ENCODE assay signal across 8 cellular contexts in the genomic region with DNA sequence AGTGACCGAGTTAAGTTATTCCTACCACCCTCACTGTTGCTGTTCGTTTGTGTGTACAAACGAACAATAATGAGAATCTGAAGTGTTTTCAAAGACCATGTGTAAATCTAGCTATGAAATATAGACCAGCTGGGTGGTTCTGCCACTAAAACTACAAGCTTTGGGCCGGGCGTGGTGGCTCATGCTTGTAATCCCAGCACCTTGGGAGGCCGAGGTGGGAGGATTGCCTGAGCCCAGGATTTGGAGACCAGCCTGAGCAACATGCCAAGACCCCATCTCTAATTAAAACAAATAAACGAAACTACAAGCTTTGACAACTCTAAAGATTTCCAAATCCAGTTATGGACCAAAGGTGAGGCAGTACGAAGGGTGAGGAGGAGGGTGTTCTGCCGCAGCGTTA. TPM values are rescaled to one million over a fixed set of nuclear protein-coding genes. Genes with fewer than 3 reads are reported as not detected.
A peak's percentile ranks its signal among the peaks of the same experiment; 100 is the strongest.
DNase-seq lines count a peak whose midpoint lies in the region; ATAC-seq, FAIRE-seq and TF ChIP-seq lines count a peak whose summit lies in the region.

No MANE protein-coding gene starts in this region.

- no peak overlapping the region for H2AFZ ChIP-seq in neuronal stem cell (ENCODE audit: low read length)

- 92 to 93% methylated on average over 10 of the region's 10 CpGs for WGBS in ectodermal cell, 2 experiments
- no CpG with 5 or more reads among the region's 10 CpGs for WGBS in neuronal stem cell (ENCODE audit: extremely low coverage in 2 of 2, insufficient read length in 2 of 2, insufficient replicate concordance in 1 of 2), 2 donors

- no peaks in the 10 kb centered on the region for H3K27me3 Mint-ChIP-seq in CD4-positive, CD25-positive, alpha-beta regulatory T cell

- H3K4me1 Mint-ChIP-seq in CD4-positive, CD25-positive, alpha-beta regulatory T cell: peaks cover 12 to 27% (median 22%) of the 10 kb centered on the region in 4 donors

- DNase-seq in CD4-positive, CD25-positive, alpha-beta regulatory T cell: no peak
- no peak for DNase-seq in MG63
- no peak for DNase-seq in neuronal stem cell (ENCODE audit: low spot score)
- DNase-seq in GM10248 (ENCODE audit: extremely low spot score): no peak
- DNase-seq in hippocampal formation (lab: John Stamatoyannopoulos, UW): no peak
- DNase-seq in OCI-M2 (lab: John Stamatoyannopoulos, UW; ENCODE audit: unreplicated experiment): no peak
- no peak for DNase-seq in HTR-8/SVneo (ENCODE audit: insufficient read length, low spot score)

- H3K4ac ChIP-seq in neuronal stem cell (ENCODE audit: low read length): no peak overlapping the region

- no peak overlapping the region for H2BK5ac ChIP-seq in neuronal stem cell (ENCODE audit: low read length)

- H3K27ac ChIP-seq in CD4-positive, CD25-positive, alpha-beta regulatory T cell (ENCODE audit: insufficient read depth, low read length, poor library complexity, severe bottlenecking): peak overlapping the region; percentile 92
- no peak overlapping the region for H3K27ac ChIP-seq in ectodermal cell (ENCODE audit: insufficient read depth, low read depth, low read length, poor library complexity, severe bottlenecking)
- H3K27ac ChIP-seq in neuronal stem cell (replicated peaks; ENCODE audit: low read length): no peak overlapping the region

- peaks cover 40% of the 10 kb centered on the region for H3K36me3 ChIP-seq in CD4-positive, CD25-positive, alpha-beta regulatory T cell (ENCODE audit: control insufficient read depth, insufficient read depth, low read length)
- H3K36me3 ChIP-seq in MG63: peaks cover 51% of the 10 kb centered on the region
- peaks cover 12% of the 10 kb centered on the region for H3K36me3 ChIP-seq in ectodermal cell (ENCODE audit: control insufficient read depth, insufficient read depth, low read length)
- H3K36me3 ChIP-seq in neuronal stem cell (replicated peaks in 1 of 2; ENCODE audit: control insufficient read depth in 2 of 2, insufficient read depth in 2 of 2, low read length in 2 of 2): peaks cover 24 to 62% of the 10 kb centered on the region in 2 donors

- peaks cover 19% of the 10 kb centered on the region for H3K36me3 Mint-ChIP-seq in CD4-positive, CD25-positive, alpha-beta regulatory T cell

- no peak overlapping the region for H4K8ac ChIP-seq in neuronal stem cell (ENCODE audit: low read depth, low read length)

- peak overlapping the region in 3 of 4 donors; percentile 64 to 83 (median 81) for H3K4me3 Mint-ChIP-seq in CD4-positive, CD25-positive, alpha-beta regulatory T cell

- no peak overlapping the region for H3K18ac ChIP-seq in neuronal stem cell (ENCODE audit: low read length)

- TF ChIP-seq CTCF in GM10248 (IDR thresholded peaks at IDR 0.05; ENCODE audit: control extremely low read depth, extremely low read depth, low read depth, missing control alignments): no peak

- H3K27ac Mint-ChIP-seq in CD4-positive, CD25-positive, alpha-beta regulatory T cell: peak overlapping the region in 1 of 3 donors; percentile 72

- ATAC-seq in CD4-positive, CD25-positive, alpha-beta regulatory T cell (ENCODE audit: low read depth in 2 of 2): no peak

- FAIRE-seq in HTR-8/SVneo (lab: Jason Lieb, UNC): no peak

- H3K4me2 ChIP-seq in neuronal stem cell (ENCODE audit: insufficient read depth, low read length, poor library complexity, severe bottlenecking): peak overlapping the region; percentile 41

- no peak overlapping the region for H2BK120ac ChIP-seq in neuronal stem cell (ENCODE audit: low read depth, low read length)

- H3K14ac ChIP-seq in neuronal stem cell (ENCODE audit: low read length): no peak overlapping the region

- POLR2A ChIA-PET in GM10248 (lab: Yijun Ruan, JAX): no interaction called here

- no peak overlapping the region for H4K91ac ChIP-seq in neuronal stem cell (ENCODE audit: low read depth, low read length, poor library complexity)

- H3K27me3 ChIP-seq in CD4-positive, CD25-positive, alpha-beta regulatory T cell (ENCODE audit: control insufficient read depth, insufficient read depth, low read length): no peaks in the 10 kb centered on the region
- H3K27me3 ChIP-seq in MG63 (no peaks in the 10 kb centered on the region), ectodermal cell (ENCODE audit: control insufficient read depth, insufficient read depth, low read length, poor library complexity, severe bottlenecking) (no peaks in the 10 kb centered on the region), neuronal stem cell (ENCODE audit: control insufficient read depth in 3 of 3, insufficient read depth in 3 of 3, low read depth in 1 of 3, low read length in 3 of 3) (no peaks in the 10 kb centered on the region)

- H3K23ac ChIP-seq in neuronal stem cell (ENCODE audit: low read depth, low read length, poor library complexity): no peak overlapping the region

- H2AK5ac ChIP-seq in neuronal stem cell (ENCODE audit: low read depth, low read length): no peak overlapping the region

- H2BK12ac ChIP-seq in neuronal stem cell (ENCODE audit: low read length): no peak overlapping the region

- no peak overlapping the region for H2BK15ac ChIP-seq in neuronal stem cell (ENCODE audit: low read length)

- H3K9me3 Mint-ChIP-seq in CD4-positive, CD25-positive, alpha-beta regulatory T cell: no peaks in the 10 kb centered on the region

- peak overlapping the region; percentile 97 for H3K4me3 ChIP-seq in CD4-positive, CD25-positive, alpha-beta regulatory T cell (ENCODE audit: low read depth, low read length)
- H3K4me3 ChIP-seq in MG63 (peak overlapping the region; percentile 98), ectodermal cell (ENCODE audit: insufficient read depth, low read depth, low read length) (peak overlapping the region; percentile 85), neuronal stem cell (ENCODE audit: low read length in 2 of 2) (peak overlapping the region in 1 of 2 donors; percentile 93)

- peaks cover 18% of the 10 kb centered on the region for H3K4me1 ChIP-seq in CD4-positive, CD25-positive, alpha-beta regulatory T cell (ENCODE audit: control insufficient read depth, insufficient read depth, low read length, poor library complexity, severe bottlenecking)
- H3K4me1 ChIP-seq in ectodermal cell (ENCODE audit: control insufficient read depth, insufficient read depth, low read length) (no peaks in the 10 kb centered on the region), neuronal stem cell (ENCODE audit: control insufficient read depth in 2 of 2, insufficient read depth in 1 of 2, low read depth in 1 of 2, low read length in 2 of 2) (peaks cover 1 to 11% of the 10 kb centered on the region in 2 donors)

- peaks cover 6% of the 10 kb centered on the region for H3K79me1 ChIP-seq in neuronal stem cell (ENCODE audit: low read depth, low read length)

- CTCF ChIA-PET in GM10248 (lab: Yijun Ruan, JAX): interaction anchor here (0.9 to 3.9 kb wide), 9 partner anchors 8 to 87 kb away, joined by 3 to 23 read pairs (median 11); partner anchors contain the start of gene SMIM5

- H3K9ac ChIP-seq in neuronal stem cell (ENCODE audit: low read depth, low read length, poor library complexity): no peak overlapping the region

- no peaks in the 10 kb centered on the region for H3K9me3 ChIP-seq in CD4-positive, CD25-positive, alpha-beta regulatory T cell (ENCODE audit: control insufficient read depth in 2 of 2, low read length in 2 of 2)
- H3K9me3 ChIP-seq in MG63 (no peaks in the 10 kb centered on the region), ectodermal cell (ENCODE audit: control insufficient read depth, low read length) (no peaks in the 10 kb centered on the region), neuronal stem cell (replicated peaks in 1 of 2; ENCODE audit: control insufficient read depth in 2 of 2, insufficient read depth in 1 of 2, low read depth in 1 of 2, low read length in 2 of 2) (no peaks in the 10 kb centered on the region)

RNA-seq across cellular contexts. Expression of gene RECQL5, which starts 1.0 kb away (rescaled TPM):
- 25.5 TPM for total RNA-seq in CD4-positive, CD25-positive, alpha-beta regulatory T cell
- polyA plus RNA-seq in CD4-positive, CD25-positive, alpha-beta regulatory T cell: 10 to 100 TPM in 2 of 4 donors, 1 to 10 TPM in 2; 8.7 to 16.4 (median 11.4) TPM
- total RNA-seq in MG63 (2014; rRNA removed; shearing (Covaris generic); ENCODE audit: low replicate concordance): 16.8 and 23.0 TPM in 2 replicates
- 56.7 TPM for polyA plus RNA-seq in ectodermal cell (2013, experiment 1 of 4)
- 52.6 TPM for polyA plus RNA-seq in ectodermal cell (2013, experiment 2 of 4)
- polyA plus RNA-seq in ectodermal cell (2013, experiment 3 of 4): 39.8 TPM
- 45.1 TPM for polyA plus RNA-seq in ectodermal cell (2013, experiment 4 of 4)
- 16.5 TPM for polyA plus RNA-seq in neuronal stem cell (2013, experiment 1 of 2)
- polyA plus RNA-seq in neuronal stem cell (2013, experiment 2 of 2): 16.0 TPM

RNA-seq across cellular contexts. Expression of gene SAP30BP, which starts 1.2 kb away (rescaled TPM):
- 253 TPM for total RNA-seq in CD4-positive, CD25-positive, alpha-beta regulatory T cell
- polyA plus RNA-seq in CD4-positive, CD25-positive, alpha-beta regulatory T cell: 100 to 1,000 TPM in 1 of 4 donors, 10 to 100 TPM in 3; 79.3 to 114 (median 81.5) TPM
- total RNA-seq in MG63 (2014; rRNA removed; shearing (Covaris generic); ENCODE audit: low replicate concordance): 105 and 108 TPM in 2 replicates
- 94.4 TPM for polyA plus RNA-seq in ectodermal cell (2013, experiment 1 of 4)
- 98.3 TPM for polyA plus RNA-seq in ectodermal cell (2013, experiment 2 of 4)
- 77.8 TPM for polyA plus RNA-seq in ectodermal cell (2013, experiment 3 of 4)
- polyA plus RNA-seq in ectodermal cell (2013, experiment 4 of 4): 88.4 TPM
- 54.0 TPM for polyA plus RNA-seq in neuronal stem cell (2013, experiment 1 of 2)
- polyA plus RNA-seq in neuronal stem cell (2013, experiment 2 of 2): 51.1 TPM

RNA-seq across cellular contexts. Expression of gene SMIM5, which starts 32.7 kb away (rescaled TPM):
- 1.6 TPM for total RNA-seq in CD4-positive, CD25-positive, alpha-beta regulatory T cell
- under 1 TPM in 2 of 4 donors, not detected in 2; 0.07 to 0.10 TPM for polyA plus RNA-seq in CD4-positive, CD25-positive, alpha-beta regulatory T cell
- 0.69 TPM in 1 of 2 replicates, not detected in the other for total RNA-seq in MG63 (2014; rRNA removed; shearing (Covaris generic); ENCODE audit: low replicate concordance)
- polyA plus RNA-seq in ectodermal cell (2013, experiment 1 of 4): not detected
- not detected for polyA plus RNA-seq in ectodermal cell (2013, experiment 2 of 4)
- polyA plus RNA-seq in ectodermal cell (2013, experiment 3 of 4): not detected
- not detected for polyA plus RNA-seq in ectodermal cell (2013, experiment 4 of 4)
- not detected for polyA plus RNA-seq in neuronal stem cell (2013, experiment 1 of 2)
- not detected for polyA plus RNA-seq in neuronal stem cell (2013, experiment 2 of 2)

RNA-seq across cellular contexts. Expression of gene ITGB4, which starts 55.3 kb away (rescaled TPM):
- not detected for total RNA-seq in CD4-positive, CD25-positive, alpha-beta regulatory T cell
- under 1 TPM in 3 of 4 donors, not detected in 1; 0.28 to 0.60 (median 0.56) TPM for polyA plus RNA-seq in CD4-positive, CD25-positive, alpha-beta regulatory T cell
- not detected in 2 replicates for total RNA-seq in MG63 (2014; rRNA removed; shearing (Covaris generic); ENCODE audit: low replicate concordance)
- 2.1 TPM for polyA plus RNA-seq in ectodermal cell (2013, experiment 1 of 4)
- 0.96 TPM for polyA plus RNA-seq in ectodermal cell (2013, experiment 2 of 4)
- polyA plus RNA-seq in ectodermal cell (2013, experiment 3 of 4): 0.80 TPM
- 1.1 TPM for polyA plus RNA-seq in ectodermal cell (2013, experiment 4 of 4)
- 1.5 TPM for polyA plus RNA-seq in neuronal stem cell (2013, experiment 1 of 2)
- 2.0 TPM for polyA plus RNA-seq in neuronal stem cell (2013, experiment 2 of 2)
